Comparison of ENCODE assay signal across 8 cellular contexts in genomic region chr12:53159195-53159834, GRCh38. TPM values are rescaled to one million over a fixed set of nuclear protein-coding genes. Genes with fewer than 3 reads are reported as not detected.
DNase-seq lines count a peak whose midpoint lies in the region; ATAC-seq, FAIRE-seq and TF ChIP-seq lines count a peak whose summit lies in the region.

No MANE protein-coding gene starts in this region.

- H3K9ac ChIP-seq in mammary epithelial cell (ENCODE audit: insufficient read depth, low read length) (no peak overlapping the region), keratinocyte (ENCODE audit: control insufficient read depth, extremely low read depth, insufficient read depth, low read length) (no peak overlapping the region)

- no peaks in the 10 kb centered on the region for H3K9me1 ChIP-seq in keratinocyte (ENCODE audit: control insufficient read depth, extremely low read depth, insufficient read depth, low read length)

- no peaks in the 10 kb centered on the region for H3K36me3 Mint-ChIP-seq in activated B cell treated with CpG ODN at 0.5 μM for 24 hours (ENCODE audit: low read depth)

- H3K4me1 ChIP-seq in mammary epithelial cell (ENCODE audit: insufficient read depth, low read length) (no peaks in the 10 kb centered on the region), keratinocyte (ENCODE audit: control insufficient read depth, extremely low read depth, insufficient read depth, low read length) (no peaks in the 10 kb centered on the region)

- dilution Hi-C loops in mammary epithelial cell (cut with HindIII; ENCODE audit: low sequenced_read_pairs) (no loop called here), keratinocyte (cut with MboI; ENCODE audit: extremely low pct_ligation_motif_present, low sequenced_read_pairs) (no loop called here)

- ATAC-seq in HG03108 (IDR thresholded peaks at IDR 0.05; ENCODE audit: unreplicated experiment) = peak; percentile 81
- ATAC-seq in activated B cell treated with CpG ODN at 0.5 μM for 24 hours (ENCODE audit: low read depth) = peak; percentile 100
- no peak for ATAC-seq in HG03097 (IDR thresholded peaks at IDR 0.05; ENCODE audit: low FRiP score, unreplicated experiment)

- in situ Hi-C loops in mammary epithelial cell (cut with MboI; ENCODE audit: low sequenced_read_pairs in 2 of 2) = no loop called here

- H2AFZ ChIP-seq in mammary epithelial cell (ENCODE audit: low read depth, low read length) (peak overlapping the region; percentile 80), keratinocyte (ENCODE audit: control insufficient read depth, low read length) (peak overlapping the region; percentile 4)

- TF ChIP-seq CTCF in GM12874 (IDR thresholded peaks at IDR 0.05; ENCODE audit: insufficient read depth, low read depth, low read length) (peak; percentile 99), activated B cell treated with CpG ODN at 0.5 μM for 24 hours (IDR thresholded peaks at IDR 0.05) (peak; percentile 13), mammary epithelial cell (conservative IDR thresholded peaks at IDR 0.05 in 1 of 2, IDR thresholded peaks at IDR 0.05 in 1 of 2; ENCODE audit: extremely low read depth in 1 of 2, insufficient read depth in 1 of 2, low read depth in 1 of 2, low read length in 2 of 2) (peak; percentile 99), keratinocyte (optimal IDR thresholded peaks at IDR 0.05 in 1 of 3, IDR thresholded peaks at IDR 0.05 in 1 of 3, conservative IDR thresholded peaks at IDR 0.05 in 1 of 3; ENCODE audit: extremely low read depth in 1 of 3, insufficient read depth in 2 of 3, low read length in 3 of 3) (peak; percentile 99 to 100 (median 100))

- POLR2A ChIA-PET in activated B cell treated with CpG ODN at 0.5 μM for 24 hours (lab: Charles Lee) = interaction anchor here (0.5 to 2.6 kb wide), 9 partner anchors 21 to 340 kb away, joined by 3 to 16 read pairs (median 5); partner anchors contain the start of genes AAAS, CSAD, MAP3K12 and ZNF740

- H3K4me2 ChIP-seq in mammary epithelial cell (ENCODE audit: insufficient read depth, low read depth, low read length) (no peak overlapping the region), keratinocyte (ENCODE audit: control insufficient read depth, extremely low read depth, insufficient read depth, low read depth, low read length) (no peak overlapping the region)

- H3K27ac Mint-ChIP-seq in activated B cell treated with CpG ODN at 0.5 μM for 24 hours = no peak overlapping the region

- no peaks in the 10 kb centered on the region for H3K27me3 Mint-ChIP-seq in activated B cell treated with CpG ODN at 0.5 μM for 24 hours

- H3K36me3 ChIP-seq in mammary epithelial cell (ENCODE audit: insufficient read depth, low read length) = no peaks in the 10 kb centered on the region
- H3K36me3 ChIP-seq in keratinocyte (ENCODE audit: control insufficient read depth in 2 of 2, extremely low read depth in 1 of 2, insufficient read depth in 2 of 2, low read length in 2 of 2) = peaks cover 0 to 3% of the 10 kb centered on the region in 2 experiments

- TSS peak; percentile 76 for BruUV-seq in mammary epithelial cell (replicated peaks; lab: Mats Ljungman, UMichigan)

- H3K27me3 ChIP-seq in mammary epithelial cell (ENCODE audit: insufficient read depth, low read length) (no peaks in the 10 kb centered on the region), keratinocyte (ENCODE audit: control insufficient read depth, extremely low read depth, insufficient read depth, low read length) (no peaks in the 10 kb centered on the region)

- intact Hi-C loops in activated B cell treated with CpG ODN at 0.5 μM for 24 hours (cut with micrococcal nuclease) = loop anchor here (1.0 kb wide), 10 partner anchors 21 to 262 kb away; partner anchors contain the start of genes AAAS, CSAD, ITGB7 and ZNF740
- intact Hi-C loops in mammary epithelial cell (cut with micrococcal nuclease) = loop anchor here (1.0 kb wide), 8 partner anchors 31 to 186 kb away; partner anchors contain the start of genes AAAS and ESPL1

- H3K27ac ChIP-seq in mammary epithelial cell (ENCODE audit: insufficient read depth, low read depth, low read length) = no peak overlapping the region
- H3K27ac ChIP-seq in keratinocyte (ENCODE audit: control insufficient read depth, insufficient read depth, low read length) = no peak overlapping the region

- DNase-seq in NCI-H345 (lab: John Stamatoyannopoulos, UW) (peak; percentile 66), activated B cell treated with CpG ODN at 0.5 μM for 24 hours (peak; percentile 78), mammary epithelial cell (peak; percentile 63), keratinocyte (ENCODE audit: low read depth, low spot score) (peak; percentile 50)
- peak; percentile 92 for DNase-seq in stimulated activated CD4-positive, alpha-beta T cell treated with anti-CD3 and anti-CD28 coated beads, Interleukin-1b, Interleukin-23, amount 100 ng/mL, for 48 hours

- H3K4me3 ChIP-seq in mammary epithelial cell (replicated peaks in 1 of 3; ENCODE audit: insufficient read depth in 1 of 3, low read depth in 2 of 3, low read length in 3 of 3) = no peak overlapping the region
- H3K4me3 ChIP-seq in keratinocyte (ENCODE audit: control insufficient read depth in 2 of 3, extremely low read depth in 1 of 3, insufficient read depth in 2 of 3, low read depth in 1 of 3, low read length in 3 of 3) = no peak overlapping the region

- peak; percentile 90 for FAIRE-seq in keratinocyte (lab: Jason Lieb, UNC)

- no peak overlapping the region for H3K4me3 Mint-ChIP-seq in activated B cell treated with CpG ODN at 0.5 μM for 24 hours

- H4K20me1 ChIP-seq in mammary epithelial cell (ENCODE audit: insufficient read depth, low read length) = no peaks in the 10 kb centered on the region
- no peaks in the 10 kb centered on the region for H4K20me1 ChIP-seq in keratinocyte (ENCODE audit: control insufficient read depth, extremely low read depth, insufficient read depth, low read length)

- 2% methylated on average over 11 of the region's 14 CpGs for WGBS in mammary epithelial cell (ENCODE audit: low coverage, missing lambda C conversion rate)

- no peaks in the 10 kb centered on the region for H3K9me3 Mint-ChIP-seq in activated B cell treated with CpG ODN at 0.5 μM for 24 hours

- H3K9me3 ChIP-seq in mammary epithelial cell (replicated peaks; ENCODE audit: insufficient read depth, low read length) (no peaks in the 10 kb centered on the region), keratinocyte (ENCODE audit: control insufficient read depth, low read depth, low read length) (no peaks in the 10 kb centered on the region)

- peaks cover 5% of the 10 kb centered on the region for H3K4me1 Mint-ChIP-seq in activated B cell treated with CpG ODN at 0.5 μM for 24 hours

- no peaks in the 10 kb centered on the region for H3K79me2 ChIP-seq in mammary epithelial cell (ENCODE audit: insufficient read depth, low read length)
- no peaks in the 10 kb centered on the region for H3K79me2 ChIP-seq in keratinocyte (ENCODE audit: control insufficient read depth, insufficient read depth, low read length)

- CTCF ChIA-PET in activated B cell treated with CpG ODN at 0.5 μM for 24 hours (lab: Charles Lee) = interaction anchor here (0.7 to 4.9 kb wide), 25 partner anchors 9 to 274 kb away, joined by 3 to 65 read pairs (median 7); partner anchors contain the start of genes AAAS, CSAD, ESPL1 and MYG1
- CTCF ChIA-PET in mammary epithelial cell (lab: Charles Lee; ENCODE audit: low non-redundant PET) = interaction anchor here (0.6 to 1.0 kb wide), 3 partner anchors 64 to 162 kb away, joined by 3 to 12 read pairs (median 5); partner anchors contain the start of gene AAAS

RNA-seq across cellular contexts. Expression of gene ZNF740, which starts 21.2 kb away (rescaled TPM):
- total RNA-seq in activated B cell treated with CpG ODN at 0.5 μM for 24 hours (64.4 and 67.2 TPM in 2 replicates), mammary epithelial cell (10 to 100 TPM; 10.0 to 30.9 TPM)
- polyA plus RNA-seq in mammary epithelial cell (5.9 TPM), keratinocyte (6.5 to 11.8 TPM (median 10.3 TPM) in 3 replicates)
- polyA minus RNA-seq in mammary epithelial cell (33.1 TPM), keratinocyte (3.8 to 17.4 TPM (median 15.6 TPM) in 3 replicates)
- 9.7 TPM for polyA plus RNA-seq in keratinocyte (2011; ENCODE audit: low read depth)
- polyA plus RNA-seq in keratinocyte (2011; cell fraction: cytosol; rRNA removed) = 3.6 and 4.5 TPM in 2 replicates
- 21.7 and 25.7 TPM in 2 replicates for polyA plus RNA-seq in keratinocyte (2011; cell fraction: nucleus; rRNA removed)
- polyA plus RNA-seq in keratinocyte (2012; ENCODE audit: low replicate concordance) = 5.5 and 6.5 TPM in 2 replicates
- polyA minus RNA-seq in keratinocyte (2011; cell fraction: cytosol; rRNA and poly(A)+ RNA removed) = 3.3 TPM
- polyA minus RNA-seq in keratinocyte (2011; cell fraction: nucleus; rRNA and poly(A)+ RNA removed) = 8.7 and 9.6 TPM in 2 replicates

RNA-seq across cellular contexts. Expression of gene CSAD, which starts 21.4 kb away (rescaled TPM):
- total RNA-seq in activated B cell treated with CpG ODN at 0.5 μM for 24 hours = 25.7 and 34.6 TPM in 2 replicates
- total RNA-seq in mammary epithelial cell = 10 to 100 TPM; 10.2 to 22.1 TPM
- 7.8 TPM for polyA plus RNA-seq in mammary epithelial cell
- polyA minus RNA-seq in mammary epithelial cell = 12.7 TPM
- 7.9 to 29.5 TPM (median 19.5 TPM) in 3 replicates for polyA plus RNA-seq in keratinocyte
- 8.0 TPM for polyA plus RNA-seq in keratinocyte (2011; ENCODE audit: low read depth)
- polyA plus RNA-seq in keratinocyte (2011; cell fraction: cytosol; rRNA removed) = 1.4 and 1.9 TPM in 2 replicates
- polyA plus RNA-seq in keratinocyte (2011; cell fraction: nucleus; rRNA removed) = 126 and 152 TPM in 2 replicates
- polyA plus RNA-seq in keratinocyte (2012; ENCODE audit: low replicate concordance) = 5.8 and 23.3 TPM in 2 replicates
- polyA minus RNA-seq in keratinocyte = 5.6 to 17.6 TPM (median 17.2 TPM) in 3 replicates
- 3.1 TPM for polyA minus RNA-seq in keratinocyte (2011; cell fraction: cytosol; rRNA and poly(A)+ RNA removed)
- polyA minus RNA-seq in keratinocyte (2011; cell fraction: nucleus; rRNA and poly(A)+ RNA removed) = 20.0 and 28.5 TPM in 2 replicates

RNA-seq across cellular contexts. Expression of gene ITGB7, which starts 47.7 kb away (rescaled TPM):
- total RNA-seq in activated B cell treated with CpG ODN at 0.5 μM for 24 hours = 137 and 139 TPM in 2 replicates
- 1 to 10 TPM; 1.8 to 3.5 TPM for total RNA-seq in mammary epithelial cell
- polyA plus RNA-seq in mammary epithelial cell = 0.33 TPM
- polyA minus RNA-seq in mammary epithelial cell = 7.1 TPM
- 0.58 to 2.4 TPM (median 0.83 TPM) in 3 replicates for polyA plus RNA-seq in keratinocyte
- 4.2 TPM for polyA plus RNA-seq in keratinocyte (2011; ENCODE audit: low read depth)
- 0.19 and 0.21 TPM in 2 replicates for polyA plus RNA-seq in keratinocyte (2011; cell fraction: cytosol; rRNA removed)
- 7.8 and 8.3 TPM in 2 replicates for polyA plus RNA-seq in keratinocyte (2011; cell fraction: nucleus; rRNA removed)
- polyA plus RNA-seq in keratinocyte (2012; ENCODE audit: low replicate concordance) = 0.76 and 8.4 TPM in 2 replicates
- polyA minus RNA-seq in keratinocyte = 3.5 to 9.8 TPM (median 4.8 TPM) in 3 replicates
- polyA minus RNA-seq in keratinocyte (2011; cell fraction: cytosol; rRNA and poly(A)+ RNA removed) = not detected
- polyA minus RNA-seq in keratinocyte (2011; cell fraction: nucleus; rRNA and poly(A)+ RNA removed) = 3.8 and 4.5 TPM in 2 replicates

RNA-seq across cellular contexts. Expression of gene SOAT2, which starts 56.0 kb away (rescaled TPM):
- total RNA-seq in activated B cell treated with CpG ODN at 0.5 μM for 24 hours = not detected in 2 replicates
- under 1 TPM in 1 of 2 donors, not detected in 1; 0.16 TPM for total RNA-seq in mammary epithelial cell
- 0.29 TPM for polyA plus RNA-seq in mammary epithelial cell
- not detected for polyA minus RNA-seq in mammary epithelial cell
- 0.08 TPM in 1 of 3 replicates, not detected in the others for polyA plus RNA-seq in keratinocyte
- polyA plus RNA-seq in keratinocyte (2011; ENCODE audit: low read depth) = not detected
- 0.05 TPM in 1 of 2 replicates, not detected in the other for polyA plus RNA-seq in keratinocyte (2011; cell fraction: cytosol; rRNA removed)
- polyA plus RNA-seq in keratinocyte (2011; cell fraction: nucleus; rRNA removed) = 0.07 TPM in 1 of 2 replicates, not detected in the other
- 0.10 TPM in 1 of 2 replicates, not detected in the other for polyA plus RNA-seq in keratinocyte (2012; ENCODE audit: low replicate concordance)
- polyA minus RNA-seq in keratinocyte = 0.16 TPM in 1 of 3 replicates, not detected in the others
- not detected for polyA minus RNA-seq in keratinocyte (2011; cell fraction: cytosol; rRNA and poly(A)+ RNA removed)
- polyA minus RNA-seq in keratinocyte (2011; cell fraction: nucleus; rRNA and poly(A)+ RNA removed) = not detected in 2 replicates

Comparison
In these comparisons a context has a peak if more than half of its experiments do, and no peak if none do; other contexts are left out.
1. CTCF ChIP-seq: peak in every context shown above with its lines; median percentile 100 in keratinocyte; 99 in GM12874; 99 in mammary epithelial cell; 13 in activated B cell treated with CpG ODN at 0.5 μM for 24 hours.
2. RNA of gene ITGB7, which starts 47.7 kb away (total RNA-seq): 137 to 139 TPM in activated B cell treated with CpG ODN at 0.5 μM for 24 hours; 1.8 to 3.5 TPM in mammary epithelial cell; every median in the first group is over 10 times any median in the second.
3. Peak in every context shown above with its lines, with median percentiles within 50 percentile points of each other: DNase-seq.